1 cellular context compared by ENCODE assay signal in the genomic region with DNA sequence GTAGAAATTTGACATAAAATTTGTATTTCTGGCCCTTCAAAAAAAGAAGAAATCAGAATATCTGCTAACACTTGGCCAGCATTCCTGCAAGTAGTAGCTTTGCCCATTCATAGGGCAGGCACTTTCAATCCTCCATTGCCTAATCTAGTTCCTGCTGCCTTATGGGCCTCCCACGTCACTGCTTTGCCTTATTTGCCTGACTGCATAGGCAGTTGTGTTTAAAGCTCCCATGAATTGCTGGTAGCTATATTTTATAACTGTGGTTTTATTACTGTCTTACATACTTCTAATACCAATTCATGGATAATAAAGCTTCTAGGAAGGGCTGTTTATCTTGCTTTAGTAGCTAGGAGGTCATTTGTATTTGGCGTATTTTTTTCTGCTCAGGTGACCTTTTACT.
TF ChIP-seq lines count a peak whose summit lies in the region.

No MANE protein-coding gene starts in this region.

TF ChIP-seq in GM23338, 12 proteins besides CTCF, POLR2A, EP300 and RAD21 (continued from another document):
- TF ChIP-seq, protein P1, sequence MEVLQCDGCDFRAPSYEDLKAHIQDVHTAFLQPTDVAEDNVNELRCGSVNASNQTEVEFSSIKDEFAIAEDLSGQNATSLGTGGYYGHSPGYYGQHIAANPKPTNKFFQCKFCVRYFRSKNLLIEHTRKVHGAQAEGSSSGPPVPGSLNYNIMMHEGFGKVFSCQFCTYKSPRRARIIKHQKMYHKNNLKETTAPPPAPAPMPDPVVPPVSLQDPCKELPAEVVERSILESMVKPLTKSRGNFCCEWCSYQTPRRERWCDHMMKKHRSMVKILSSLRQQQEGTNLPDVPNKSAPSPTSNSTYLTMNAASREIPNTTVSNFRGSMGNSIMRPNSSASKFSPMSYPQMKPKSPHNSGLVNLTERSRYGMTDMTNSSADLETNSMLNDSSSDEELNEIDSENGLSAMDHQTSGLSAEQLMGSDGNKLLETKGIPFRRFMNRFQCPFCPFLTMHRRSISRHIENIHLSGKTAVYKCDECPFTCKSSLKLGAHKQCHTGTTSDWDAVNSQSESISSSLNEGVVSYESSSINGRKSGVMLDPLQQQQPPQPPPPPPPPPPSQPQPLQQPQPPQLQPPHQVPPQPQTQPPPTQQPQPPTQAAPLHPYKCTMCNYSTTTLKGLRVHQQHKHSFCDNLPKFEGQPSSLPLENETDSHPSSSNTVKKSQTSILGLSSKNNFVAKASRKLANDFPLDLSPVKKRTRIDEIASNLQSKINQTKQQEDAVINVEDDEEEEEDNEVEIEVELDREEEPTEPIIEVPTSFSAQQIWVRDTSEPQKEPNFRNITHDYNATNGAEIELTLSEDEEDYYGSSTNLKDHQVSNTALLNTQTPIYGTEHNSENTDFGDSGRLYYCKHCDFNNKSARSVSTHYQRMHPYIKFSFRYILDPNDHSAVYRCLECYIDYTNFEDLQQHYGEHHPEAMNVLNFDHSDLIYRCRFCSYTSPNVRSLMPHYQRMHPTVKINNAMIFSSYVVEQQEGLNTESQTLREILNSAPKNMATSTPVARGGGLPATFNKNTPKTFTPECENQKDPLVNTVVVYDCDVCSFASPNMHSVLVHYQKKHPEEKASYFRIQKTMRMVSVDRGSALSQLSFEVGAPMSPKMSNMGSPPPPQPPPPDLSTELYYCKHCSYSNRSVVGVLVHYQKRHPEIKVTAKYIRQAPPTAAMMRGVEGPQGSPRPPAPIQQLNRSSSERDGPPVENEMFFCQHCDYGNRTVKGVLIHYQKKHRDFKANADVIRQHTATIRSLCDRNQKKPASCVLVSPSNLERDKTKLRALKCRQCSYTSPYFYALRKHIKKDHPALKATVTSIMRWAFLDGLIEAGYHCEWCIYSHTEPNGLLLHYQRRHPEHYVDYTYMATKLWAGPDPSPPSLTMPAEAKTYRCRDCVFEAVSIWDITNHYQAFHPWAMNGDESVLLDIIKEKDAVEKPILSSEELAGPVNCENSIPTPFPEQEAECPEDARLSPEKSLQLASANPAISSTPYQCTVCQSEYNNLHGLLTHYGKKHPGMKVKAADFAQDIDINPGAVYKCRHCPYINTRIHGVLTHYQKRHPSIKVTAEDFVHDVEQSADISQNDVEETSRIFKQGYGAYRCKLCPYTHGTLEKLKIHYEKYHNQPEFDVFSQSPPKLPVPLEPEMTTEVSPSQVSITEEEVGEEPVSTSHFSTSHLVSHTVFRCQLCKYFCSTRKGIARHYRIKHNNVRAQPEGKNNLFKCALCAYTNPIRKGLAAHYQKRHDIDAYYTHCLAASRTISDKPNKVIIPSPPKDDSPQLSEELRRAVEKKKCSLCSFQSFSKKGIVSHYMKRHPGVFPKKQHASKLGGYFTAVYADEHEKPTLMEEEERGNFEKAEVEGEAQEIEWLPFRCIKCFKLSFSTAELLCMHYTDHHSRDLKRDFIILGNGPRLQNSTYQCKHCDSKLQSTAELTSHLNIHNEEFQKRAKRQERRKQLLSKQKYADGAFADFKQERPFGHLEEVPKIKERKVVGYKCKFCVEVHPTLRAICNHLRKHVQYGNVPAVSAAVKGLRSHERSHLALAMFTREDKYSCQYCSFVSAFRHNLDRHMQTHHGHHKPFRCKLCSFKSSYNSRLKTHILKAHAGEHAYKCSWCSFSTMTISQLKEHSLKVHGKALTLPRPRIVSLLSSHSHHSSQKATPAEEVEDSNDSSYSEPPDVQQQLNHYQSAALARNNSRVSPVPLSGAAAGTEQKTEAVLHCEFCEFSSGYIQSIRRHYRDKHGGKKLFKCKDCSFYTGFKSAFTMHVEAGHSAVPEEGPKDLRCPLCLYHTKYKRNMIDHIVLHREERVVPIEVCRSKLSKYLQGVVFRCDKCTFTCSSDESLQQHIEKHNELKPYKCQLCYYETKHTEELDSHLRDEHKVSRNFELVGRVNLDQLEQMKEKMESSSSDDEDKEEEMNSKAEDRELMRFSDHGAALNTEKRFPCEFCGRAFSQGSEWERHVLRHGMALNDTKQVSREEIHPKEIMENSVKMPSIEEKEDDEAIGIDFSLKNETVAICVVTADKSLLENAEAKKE (CRISPR knock-in tag; IDR thresholded peaks at IDR 0.05), result no peak
- TF ChIP-seq ZNF331 (CRISPR knock-in tag; IDR thresholded peaks at IDR 0.05; ENCODE audit: low read depth) (no peak), STAT1 (IDR thresholded peaks at IDR 0.05; ENCODE audit: unreplicated experiment) (no peak), NANOG (IDR thresholded peaks at IDR 0.05; ENCODE audit: borderline replicate concordance) (no peak), JUNB (IDR thresholded peaks at IDR 0.05; ENCODE audit: unreplicated experiment) (no peak)
- TF ChIP-seq, protein P2, sequence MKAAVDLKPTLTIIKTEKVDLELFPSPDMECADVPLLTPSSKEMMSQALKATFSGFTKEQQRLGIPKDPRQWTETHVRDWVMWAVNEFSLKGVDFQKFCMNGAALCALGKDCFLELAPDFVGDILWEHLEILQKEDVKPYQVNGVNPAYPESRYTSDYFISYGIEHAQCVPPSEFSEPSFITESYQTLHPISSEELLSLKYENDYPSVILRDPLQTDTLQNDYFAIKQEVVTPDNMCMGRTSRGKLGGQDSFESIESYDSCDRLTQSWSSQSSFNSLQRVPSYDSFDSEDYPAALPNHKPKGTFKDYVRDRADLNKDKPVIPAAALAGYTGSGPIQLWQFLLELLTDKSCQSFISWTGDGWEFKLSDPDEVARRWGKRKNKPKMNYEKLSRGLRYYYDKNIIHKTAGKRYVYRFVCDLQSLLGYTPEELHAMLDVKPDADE (IDR thresholded peaks at IDR 0.05), result no peak
